In genomic region chr16:2023098-2023925, GRCh38 we compare ENCODE assay signal across 1 cellular context.
TF ChIP-seq lines count a peak whose summit lies in the region.

No MANE protein-coding gene starts in this region.

TF ChIP-seq in H1, 55 proteins besides CTCF, POLR2A, EP300 and RAD21:
- TF ChIP-seq CTBP2 (IDR thresholded peaks at IDR 0.05; ENCODE audit: borderline replicate concordance, insufficient read depth, insufficient read length, low read length), result no peak
- TF ChIP-seq CHD7 (IDR thresholded peaks at IDR 0.05; ENCODE audit: insufficient replicate concordance, low read length), result no peak
- no peak for TF ChIP-seq SIX5 (IDR thresholded peaks at IDR 0.05; ENCODE audit: low read depth, low read length)
- TF ChIP-seq CHD1 (IDR thresholded peaks at IDR 0.05; ENCODE audit: low read depth, low read length), result no peak
- no peak for TF ChIP-seq JUN (IDR thresholded peaks at IDR 0.05; ENCODE audit: low read depth, low read length)
- no peak for TF ChIP-seq SAP30 (IDR thresholded peaks at IDR 0.05; ENCODE audit: insufficient read depth, insufficient replicate concordance, low read length)
- TF ChIP-seq YY1 (IDR thresholded peaks at IDR 0.05; ENCODE audit: low read depth, low read length), result no peak; the same call in 1 of the 2 replicates
- 0 out of 4 replicates have a peak, but pooled peaks of 1 of the 2 experiments have one; percentile 35 for TF ChIP-seq SIN3A (conservative IDR thresholded peaks at IDR 0.05 in 1 of 2, IDR thresholded peaks at IDR 0.05 in 1 of 2; ENCODE audit: low read depth in 1 of 2, low read length in 2 of 2)
- no peak for TF ChIP-seq HDAC2 (IDR thresholded peaks at IDR 0.05; ENCODE audit: borderline replicate concordance in 1 of 2, low read depth in 2 of 2, low read length in 2 of 2)
- peak; percentile 66 for TF ChIP-seq ASH2L (IDR thresholded peaks at IDR 0.05; ENCODE audit: low read length)
- no peak for TF ChIP-seq EZH2 (IDR thresholded peaks at IDR 0.05; ENCODE audit: low read depth, low read length, severe bottlenecking)
- TF ChIP-seq HDAC6 (IDR thresholded peaks at IDR 0.05; ENCODE audit: low read depth, low read length), result no peak
- TF ChIP-seq TAF1 (IDR thresholded peaks at IDR 0.05; ENCODE audit: low read depth, low read length), result peak; percentile 28; the same call in 1 of the 2 replicates
- TF ChIP-seq SP4 (IDR thresholded peaks at IDR 0.05; ENCODE audit: low read length), result no peak
- peak; percentile 72; the same call in 1 of the 2 replicates for TF ChIP-seq SP1 (IDR thresholded peaks at IDR 0.05; ENCODE audit: low read depth, low read length)
- no peak for TF ChIP-seq CBX5 (IDR thresholded peaks at IDR 0.05; ENCODE audit: low read depth, low read length)
- no peak for TF ChIP-seq PHF8 (conservative IDR thresholded peaks at IDR 0.05; ENCODE audit: low read depth, low read length)
- TF ChIP-seq KDM4A (IDR thresholded peaks at IDR 0.05; ENCODE audit: low read depth, low read length, severe bottlenecking), result peak; percentile 56
- TF ChIP-seq CREB1 (IDR thresholded peaks at IDR 0.05), result peak; percentile 72
- no peak for TF ChIP-seq BCL11A (IDR thresholded peaks at IDR 0.05; ENCODE audit: low read depth in 2 of 2, low read length in 2 of 2)
- TF ChIP-seq MAX (IDR thresholded peaks at IDR 0.05), result peak; percentile 67
- TF ChIP-seq GTF2F1 (IDR thresholded peaks at IDR 0.05; ENCODE audit: borderline replicate concordance, low read depth, low read length), result no peak
- TF ChIP-seq NRF1 (IDR thresholded peaks at IDR 0.05; ENCODE audit: low read depth, low read length), result no peak
- TF ChIP-seq EGR1 (IDR thresholded peaks at IDR 0.05; ENCODE audit: borderline replicate concordance, low read depth, low read length), result no peak
- TF ChIP-seq ZNF274 (IDR thresholded peaks at IDR 0.05; ENCODE audit: borderline replicate concordance, extremely low read depth, low read length), result no peak
- no peak for TF ChIP-seq POU5F1 (IDR thresholded peaks at IDR 0.05; ENCODE audit: low read depth, low read length)
- no peak for TF ChIP-seq POLR2AphosphoS5 (IDR thresholded peaks at IDR 0.05; ENCODE audit: low read depth, low read length)
- TF ChIP-seq MAFK (IDR thresholded peaks at IDR 0.05; ENCODE audit: low read depth, low read length), result no peak
- no peak for TF ChIP-seq NANOG (IDR thresholded peaks at IDR 0.05; ENCODE audit: insufficient read depth, low read depth, low read length, poor library complexity, severe bottlenecking)
- TF ChIP-seq SP2 (IDR thresholded peaks at IDR 0.05; ENCODE audit: low read length), result no peak
- TF ChIP-seq TAF7 (optimal IDR thresholded peaks at IDR 0.05; ENCODE audit: borderline replicate concordance, low read depth, low read length), result no peak
- no peak for TF ChIP-seq ATF2 (IDR thresholded peaks at IDR 0.05; ENCODE audit: low read length)
